ENCODE assay signal across 1 cellular context in genomic region chr6:35688605-35689322, GRCh38.
A peak's percentile ranks its signal among the peaks of the same experiment; 100 is the strongest.
TF ChIP-seq lines count a peak whose summit lies in the region.

Gene FKBP5 (minus strand): TSS chr6:35688915. CDS start chr6:35642824, 46,091 bp downstream.

TF ChIP-seq in HepG2, 621 proteins besides CTCF, POLR2A, EP300 and RAD21 (continued from another document and continues in another):
- TF ChIP-seq ZNF142 (CRISPR knock-in tag; IDR thresholded peaks at IDR 0.05) (peak; percentile 52; the same call in 1 of the 2 replicates), SIX4 (CRISPR knock-in tag; IDR thresholded peaks at IDR 0.05) (no peak), SP2 (CRISPR knock-in tag; IDR thresholded peaks at IDR 0.05) (peak; percentile 96), CREB3 (CRISPR knock-in tag; IDR thresholded peaks at IDR 0.05) (no peak), POGZ (CRISPR knock-in tag; IDR thresholded peaks at IDR 0.05) (0 out of 2 replicates have a peak, but pooled peaks have one; percentile 26), ZNF674 (CRISPR knock-in tag; IDR thresholded peaks at IDR 0.05; ENCODE audit: low read depth) (no peak), HMGXB4 (CRISPR knock-in tag; IDR thresholded peaks at IDR 0.05; ENCODE audit: borderline replicate concordance in 1 of 2, low read depth in 1 of 2) (peak in 1 of 2 experiments; percentile 43; a peak in 1 of 4 replicates), TBP (CRISPR knock-in tag; IDR thresholded peaks at IDR 0.05) (0 out of 2 replicates have a peak, but pooled peaks have one; percentile 21), KDM6A (CRISPR knock-in tag; IDR thresholded peaks at IDR 0.05; ENCODE audit: low read depth) (0 out of 2 replicates have a peak, but pooled peaks have one; percentile 14), ELF1 (CRISPR knock-in tag; IDR thresholded peaks at IDR 0.05) (no peak), ZNF672 (CRISPR knock-in tag; IDR thresholded peaks at IDR 0.05) (no peak), ZSCAN31 (CRISPR knock-in tag; IDR thresholded peaks at IDR 0.05; ENCODE audit: low read depth) (peak; percentile 21; the same call in 1 of the 2 replicates), HMG20B (CRISPR knock-in tag; conservative IDR thresholded peaks at IDR 0.05) (no peak), ZBTB7B (CRISPR knock-in tag; IDR thresholded peaks at IDR 0.05) (peak; percentile 69; the same call in 1 of the 2 replicates), HNRNPUL1 (IDR thresholded peaks at IDR 0.05; ENCODE audit: low read depth, low read length) (no peak), SPEN (CRISPR knock-in tag; IDR thresholded peaks at IDR 0.05; ENCODE audit: low read depth) (peak; percentile 38; the same call in 1 of the 2 replicates), PBX3 (CRISPR knock-in tag; IDR thresholded peaks at IDR 0.05; ENCODE audit: borderline replicate concordance) (peak; percentile 97), MED1 (CRISPR knock-in tag; IDR thresholded peaks at IDR 0.05) (peak; percentile 52), PLRG1 (conservative IDR thresholded peaks at IDR 0.05) (no peak), CENPX (CRISPR knock-in tag; IDR thresholded peaks at IDR 0.05) (no peak), HNRNPLL (IDR thresholded peaks at IDR 0.05; ENCODE audit: low read depth, low read length, poor library complexity, severe bottlenecking) (no peak), ZNF275 (CRISPR knock-in tag; IDR thresholded peaks at IDR 0.05; ENCODE audit: borderline replicate concordance) (peak; percentile 72; the same call in 1 of the 2 replicates), ASH2L (IDR thresholded peaks at IDR 0.05; ENCODE audit: insufficient read length, low read depth, low read length) (peak; percentile 59), ZMYM3 (CRISPR knock-in tag; IDR thresholded peaks at IDR 0.05) (peak; percentile 39; the same call in 1 of the 2 replicates), ATRX (CRISPR knock-in tag; IDR thresholded peaks at IDR 0.05; ENCODE audit: borderline replicate concordance) (no peak), SMAD1 (CRISPR knock-in tag; IDR thresholded peaks at IDR 0.05; ENCODE audit: borderline replicate concordance, low read depth) (no peak), RNF2 (conservative IDR thresholded peaks at IDR 0.05; ENCODE audit: low read depth) (peak; percentile 78), ATF7 (IDR thresholded peaks at IDR 0.05) (no peak), ATF7 (CRISPR knock-in tag; IDR thresholded peaks at IDR 0.05) (no peak), PAWR (CRISPR knock-in tag; IDR thresholded peaks at IDR 0.05; ENCODE audit: borderline replicate concordance) (no peak), MTERF4 (CRISPR knock-in tag; IDR thresholded peaks at IDR 0.05) (peak; percentile 77; the same call in 1 of the 2 replicates), TSC22D2 (CRISPR knock-in tag; IDR thresholded peaks at IDR 0.05; ENCODE audit: borderline replicate concordance) (no peak), ZNF292 (CRISPR knock-in tag; IDR thresholded peaks at IDR 0.05; ENCODE audit: borderline replicate concordance, low read depth) (no peak), CBFB (CRISPR knock-in tag; IDR thresholded peaks at IDR 0.05) (0 out of 2 replicates have a peak, but pooled peaks have one; percentile 32), RNF219 (CRISPR knock-in tag; IDR thresholded peaks at IDR 0.05) (no peak), IRF2 (CRISPR knock-in tag; IDR thresholded peaks at IDR 0.05) (peak; percentile 52; the same call in 1 of the 2 replicates), SRSF4 (IDR thresholded peaks at IDR 0.05; ENCODE audit: low read depth, low read length, poor library complexity, severe bottlenecking) (no peak), ZNF766 (CRISPR knock-in tag; IDR thresholded peaks at IDR 0.05; ENCODE audit: borderline replicate concordance) (0 out of 2 replicates have a peak, but pooled peaks have one; percentile 10), ZNF616 (CRISPR knock-in tag; IDR thresholded peaks at IDR 0.05; ENCODE audit: low read depth) (no peak; the same call in 1 of the 2 replicates), TAF1 (CRISPR knock-in tag; IDR thresholded peaks at IDR 0.05) (peak; percentile 78), EZH2 (conservative IDR thresholded peaks at IDR 0.05; ENCODE audit: low read depth, low read length) (no peak), TRAFD1 (CRISPR knock-in tag; IDR thresholded peaks at IDR 0.05; ENCODE audit: borderline replicate concordance) (no peak), ZNF33B (CRISPR knock-in tag; IDR thresholded peaks at IDR 0.05) (peak; percentile 92; the same call in 1 of the 2 replicates), ZNF354B (CRISPR knock-in tag; IDR thresholded peaks at IDR 0.05) (no peak), NR1H2 (CRISPR knock-in tag; IDR thresholded peaks at IDR 0.05; ENCODE audit: borderline replicate concordance, low read depth) (no peak), FOSL2 (CRISPR knock-in tag; IDR thresholded peaks at IDR 0.05) (peak; percentile 22; the same call in 1 of the 2 replicates), DDIT3 (CRISPR knock-in tag; IDR thresholded peaks at IDR 0.05) (no peak), GLI4 (CRISPR knock-in tag; IDR thresholded peaks at IDR 0.05; ENCODE audit: borderline replicate concordance) (peak; percentile 85), ZNF30 (CRISPR knock-in tag; IDR thresholded peaks at IDR 0.05) (no peak), ZNF136 (CRISPR knock-in tag; IDR thresholded peaks at IDR 0.05; ENCODE audit: low read depth) (0 out of 2 replicates have a peak, but pooled peaks have one; percentile 52), ZNF792 (CRISPR knock-in tag; IDR thresholded peaks at IDR 0.05) (no peak), ZNF788 (CRISPR knock-in tag; IDR thresholded peaks at IDR 0.05; ENCODE audit: borderline replicate concordance) (0 out of 2 replicates have a peak, but pooled peaks have one; percentile 57), SMC3 (IDR thresholded peaks at IDR 0.05; ENCODE audit: low read length) (no peak), MAFK (conservative IDR thresholded peaks at IDR 0.05 in 1 of 2, IDR thresholded peaks at IDR 0.05 in 1 of 2; ENCODE audit: low read length in 2 of 2) (no peak), ZNF562 (CRISPR knock-in tag; IDR thresholded peaks at IDR 0.05; ENCODE audit: borderline replicate concordance) (no peak)
